13 cellular contexts compared by ENCODE assay signal in genomic region chr3:58093573-58094195, GRCh38.
DNase-seq lines count a peak whose midpoint lies in the region; ATAC-seq lines count a peak whose summit lies in the region.
"Had no signal": no experiment of that assay in that cellular context is flagged by ENCODE, and none has a peak within 500 bp of the region (broad histone marks: within the 10 kb centered on the region; RNA-seq: fewer than 3 reads in every experiment).

No MANE protein-coding gene starts in this region.

- ATAC-seq in GM21367 (IDR thresholded peaks at IDR 0.05; ENCODE audit: unreplicated experiment), result no peak
- ATAC-seq: body of pancreas, Panc1, WTC11 had no signal

- DNase-seq in A172 (ENCODE audit: low spot score) (peak; percentile 94), LoVo (ENCODE audit: low spot score) (peak; percentile 50), astrocyte of the hippocampus (ENCODE audit: low read depth, low spot score) (peak; percentile 73), kidney glomerular epithelial cell (lab: John Stamatoyannopoulos, UW) (peak; percentile 21), Kasumi-1 (lab: John Stamatoyannopoulos, UW) (no peak), NOMO-1 (lab: John Stamatoyannopoulos, UW; ENCODE audit: unreplicated experiment in 2 of 2) (no peak)
- DNase-seq in activated naive CD4-positive, alpha-beta T cell treated with Interleukin-2 at 50 U/mL for 16 hours, result no peak
- DNase-seq: activated T-cell treated with anti-CD3 and anti-CD28 coated beads for 4 hours, body of pancreas, DMS79 had no signal

Comparison
In these comparisons a context has a peak if more than half of its experiments do, and no peak if none do; other contexts are left out.
1. DNase-seq: peak in A172 (single experiment), LoVo (single experiment), astrocyte of the hippocampus (single experiment) and kidney glomerular epithelial cell (single experiment); none in Kasumi-1 (0 of 2), NOMO-1 (0 of 2) and activated naive CD4-positive, alpha-beta T cell treated with Interleukin-2 at 50 U/mL for 16 hours (single experiment).